In the genomic region with DNA sequence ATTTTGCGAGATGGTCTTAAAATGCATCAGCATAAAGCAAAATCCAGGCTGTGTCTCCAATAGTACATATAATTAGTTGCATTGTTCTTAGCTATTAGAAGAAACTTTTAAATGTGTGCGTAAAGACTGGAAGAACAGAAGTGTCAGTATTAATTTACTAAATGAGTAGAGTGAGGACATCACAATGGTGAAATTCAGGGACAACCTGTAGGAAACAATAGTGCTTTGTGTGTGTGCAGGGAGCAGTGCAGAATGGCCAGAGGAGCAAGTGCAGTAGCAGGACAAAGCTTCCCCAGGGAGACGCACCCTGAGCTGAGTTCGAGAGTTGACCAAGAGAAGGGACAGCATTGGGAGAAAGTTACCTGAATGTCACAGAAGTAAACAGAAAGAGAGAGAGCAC, we compare ENCODE assay signal across 17 cellular contexts. TPM values are rescaled to one million over a fixed set of nuclear protein-coding genes. Genes with fewer than 3 reads are reported as not detected.
DNase-seq lines count a peak whose midpoint lies in the region; ATAC-seq, FAIRE-seq and TF ChIP-seq lines count a peak whose summit lies in the region.
"Had no signal": no experiment of that assay in that cellular context is flagged by ENCODE, and none has a peak within 500 bp of the region (broad histone marks: within the 10 kb centered on the region; RNA-seq: fewer than 3 reads in every experiment).

No MANE protein-coding gene starts in this region.

- no peak for TF ChIP-seq EP300 in GM12878 (IDR thresholded peaks at IDR 0.05; ENCODE audit: borderline replicate concordance in 1 of 2, control insufficient read depth in 1 of 2, low read depth in 2 of 2, low read length in 2 of 2)

- H3K36me3 ChIP-seq in GM12878 (ENCODE audit: control insufficient read depth in 2 of 2, insufficient read depth in 2 of 2, low read length in 1 of 2): no peaks in the 10 kb centered on the region
- H3K36me3 ChIP-seq: BE2C had no signal

- POLR2A ChIA-PET in GM12878 (lab: Charles Lee): interaction anchor here (1.1 kb wide), 2 partner anchors 9 to 12 kb away, joined by 3 to 5 read pairs; no protein-coding TSS in a partner anchor
- POLR2A ChIA-PET in activated CD4-positive, alpha-beta T cell treated with anti-CD3 and anti-CD28 coated beads for 36 hours (lab: Charles Lee): no interaction called here

- H3K27ac ChIP-seq in GM12878 (ENCODE audit: control insufficient read depth, insufficient read depth) (no peak overlapping the region), dorsolateral prefrontal cortex (peak overlapping the region in 44 of 59 donors; percentile 3 to 93 (median 48)), substantia nigra (ENCODE audit: low read depth, low read length, poor library complexity, severe bottlenecking) (peak overlapping the region; percentile 19)

- H3K9me3 Mint-ChIP-seq in activated CD4-positive, alpha-beta T cell treated with anti-CD3 and anti-CD28 coated beads for 36 hours (ENCODE audit: low read depth): no peaks in the 10 kb centered on the region
- H3K9me3 Mint-ChIP-seq: H9, IgD-negative memory B cell had no signal

- H3K4me3 Mint-ChIP-seq in activated CD4-positive, alpha-beta T cell treated with anti-CD3 and anti-CD28 coated beads for 36 hours: no peak overlapping the region
- H3K4me3 Mint-ChIP-seq: CD4-positive, CD25-positive, alpha-beta regulatory T cell; H9; IgD-negative memory B cell had no signal

- ATAC-seq in GM12878: no peak
- no peak for ATAC-seq in activated CD4-positive, alpha-beta T cell treated with anti-CD3 and anti-CD28 coated beads for 36 hours
- ATAC-seq in GM18505 (IDR thresholded peaks at IDR 0.05; ENCODE audit: unreplicated experiment): no peak
- ATAC-seq: HepG2 had no signal

- 77% methylated on average over 4 of the region's 4 CpGs for WGBS in GM12878 (ENCODE audit: insufficient coverage, insufficient replicate concordance, low lambda C conversion rate, missing lambda C conversion rate)

- in situ Hi-C loops in GM12878 (cut with MboI): no loop called here

- H3K27me3 Mint-ChIP-seq in activated CD4-positive, alpha-beta T cell treated with anti-CD3 and anti-CD28 coated beads for 36 hours: peaks cover 2% of the 10 kb centered on the region
- H3K27me3 Mint-ChIP-seq: CD4-positive, CD25-positive, alpha-beta regulatory T cell; IgD-negative memory B cell had no signal

- H3K4me1 ChIP-seq in GM12878 (ENCODE audit: control insufficient read depth, insufficient read depth, low read length): no peaks in the 10 kb centered on the region
- H3K4me1 ChIP-seq: BE2C, Caco-2 had no signal

- CTCF ChIA-PET in GM12878 (lab: Yijun Ruan, JAX): interaction anchor here (1.0 to 2.4 kb wide), 4 partner anchors 17 to 362 kb away, joined by 3 to 6 read pairs (median 4); no protein-coding TSS in a partner anchor
- CTCF ChIA-PET in activated CD4-positive, alpha-beta T cell treated with anti-CD3 and anti-CD28 coated beads for 36 hours (lab: Charles Lee): no interaction called here

- H3K4me2 ChIP-seq in GM12878 (ENCODE audit: control insufficient read depth, insufficient read depth): no peak overlapping the region

- H3K27ac Mint-ChIP-seq in activated CD4-positive, alpha-beta T cell treated with anti-CD3 and anti-CD28 coated beads for 36 hours: no peak overlapping the region
- H3K27ac Mint-ChIP-seq: CD4-positive, CD25-positive, alpha-beta regulatory T cell; H9; IgD-negative memory B cell had no signal

- TF ChIP-seq RAD21 in GM12878 (IDR thresholded peaks at IDR 0.05; ENCODE audit: insufficient read depth, low read depth, low read length): no peak

- H3K79me2 ChIP-seq in GM12878 (ENCODE audit: control insufficient read depth, insufficient read depth, low read length): no peaks in the 10 kb centered on the region

- intact Hi-C loops in GM12878 (cut with micrococcal nuclease; ENCODE audit: unreplicated experiment): no loop called here
- intact Hi-C loops in dorsolateral prefrontal cortex (cut with DNase I): no loop called here
- intact Hi-C loops in activated CD4-positive, alpha-beta T cell treated with anti-CD3 and anti-CD28 coated beads for 36 hours (cut with DNase I, micrococcal nuclease): no loop called here

- no peaks in the 10 kb centered on the region for H3K36me3 Mint-ChIP-seq in activated CD4-positive, alpha-beta T cell treated with anti-CD3 and anti-CD28 coated beads for 36 hours (ENCODE audit: low read depth)
- H3K36me3 Mint-ChIP-seq: CD4-positive, CD25-positive, alpha-beta regulatory T cell; IgD-negative memory B cell had no signal

- H3K4me3 ChIP-seq in GM12878: no peak overlapping the region
- no peak overlapping the region for H3K4me3 ChIP-seq in dorsolateral prefrontal cortex

- SMC1A ChIA-PET in GM12878 (lab: Charles Lee; ENCODE audit: uncharacterized antibody, unreplicated experiment): interaction anchor here (1.2 to 2.4 kb wide), 2 partner anchors 10 to 44 kb away, joined by 3 to 9 read pairs; no protein-coding TSS in a partner anchor

- TF ChIP-seq POLR2A in GM12878 (IDR thresholded peaks at IDR 0.05; ENCODE audit: low read depth, low read length): no peak
- TF ChIP-seq POLR2A in GM18505 (IDR thresholded peaks at IDR 0.05; ENCODE audit: borderline replicate concordance, extremely low read depth, insufficient read depth, insufficient read length): no peak

- TSS peak; percentile 2 for BruUV-seq in GM12878 (replicated peaks; lab: Mats Ljungman, UMichigan)

- FAIRE-seq in GM12878 (lab: Jason Lieb, UNC): no peak
- FAIRE-seq: D721Med, G401.6, HepG2 had no signal

- TF ChIP-seq CTCF in GM12878 (IDR thresholded peaks at IDR 0.05 in 2 of 3, conservative IDR thresholded peaks at IDR 0.05 in 1 of 3; ENCODE audit: control insufficient read depth in 2 of 3, extremely low read depth in 1 of 3, insufficient read depth in 1 of 3, low read depth in 3 of 3, low read length in 3 of 3) (no peak), dorsolateral prefrontal cortex (IDR thresholded peaks at IDR 0.05 in 54 of 56, conservative IDR thresholded peaks at IDR 0.05 in 2 of 56; ENCODE audit: low read depth in 1 of 56, partially characterized antibody in 56 of 56) (no peak)

- no peak overlapping the region for H3K9ac ChIP-seq in GM12878 (ENCODE audit: control insufficient read depth, insufficient read depth, low read length)

- H4K20me1 ChIP-seq in GM12878 (ENCODE audit: control insufficient read depth, insufficient read depth): no peaks in the 10 kb centered on the region

- H3K27me3 ChIP-seq in GM12878 (replicated peaks in 1 of 2; ENCODE audit: control insufficient read depth in 2 of 2, insufficient read depth in 2 of 2, low read length in 1 of 2) (no peaks in the 10 kb centered on the region), dorsolateral prefrontal cortex (no peaks in the 10 kb centered on the region)
- H3K27me3 ChIP-seq: BE2C had no signal

- H2AFZ ChIP-seq in GM12878 (ENCODE audit: control insufficient read depth, low read depth, low read length): no peak overlapping the region

- H3K9me3 ChIP-seq in GM12878 (replicated peaks; ENCODE audit: control insufficient read depth, insufficient read depth, low read length): no peaks in the 10 kb centered on the region; the same call in 2 of the 3 replicates
- H3K9me3 ChIP-seq: BE2C, Caco-2 had no signal

- DNase-seq in GM12878 (ENCODE audit: low read depth, low spot score) (no peak), dorsolateral prefrontal cortex (no peak), pons (ENCODE audit: low spot score) (peak; percentile 72), substantia nigra (lab: John Stamatoyannopoulos, UW) (peak in 2 of 49 donors; percentile 19 to 33), activated gamma-delta T cell treated with Interleukin-2 at 50 U/mL for 16 hours (no peak)
- no peak for DNase-seq in activated CD4-positive, alpha-beta T cell treated with anti-CD3 and anti-CD28 coated beads for 36 hours
- DNase-seq: BE2C; C1 segment of cervical spinal cord; Caco-2; CD4-positive, CD25-positive, alpha-beta regulatory T cell; GOT3; H9 had no signal

- no peaks in the 10 kb centered on the region for H3K4me1 Mint-ChIP-seq in activated CD4-positive, alpha-beta T cell treated with anti-CD3 and anti-CD28 coated beads for 36 hours
- H3K4me1 Mint-ChIP-seq: CD4-positive, CD25-positive, alpha-beta regulatory T cell; IgD-negative memory B cell had no signal

- RAD21 ChIA-PET in GM12878 (lab: Charles Lee; ENCODE audit: unreplicated experiment): interaction anchor here (1.5 kb wide), 1 partner anchor 17 kb away, joined by 4 read pairs; no protein-coding TSS in a partner anchor

TF ChIP-seq in GM12878, 131 proteins besides CTCF, POLR2A, EP300 and RAD21:
- TF ChIP-seq POU2F2 (IDR thresholded peaks at IDR 0.05; ENCODE audit: borderline replicate concordance, low read depth, low read length): no peak
- TF ChIP-seq SMARCA5 (IDR thresholded peaks at IDR 0.05): no peak
- TF ChIP-seq BACH1 (IDR thresholded peaks at IDR 0.05; ENCODE audit: borderline replicate concordance): no peak
- TF ChIP-seq SRF (IDR thresholded peaks at IDR 0.05; ENCODE audit: low read depth in 2 of 2, low read length in 2 of 2): no peak
- no peak for TF ChIP-seq SPI1 (IDR thresholded peaks at IDR 0.05; ENCODE audit: borderline replicate concordance, insufficient read depth, low read depth, low read length)
- TF ChIP-seq FOXK2 (IDR thresholded peaks at IDR 0.05): no peak

RNA-seq across cellular contexts. Expression of gene ITGB8, which starts 13.7 kb away (rescaled TPM):
- 157 and 162 TPM in 2 replicates for total RNA-seq in GM12878 (2013; cell fraction: nucleolus; rRNA removed)
- total RNA-seq in GM12878 (2014; rRNA removed) (3.1 and 3.9 TPM in 2 replicates), GM12878 (2014; rRNA removed; fragmentation: Illumina TruSeq; extraction: Trizol) (3.0 TPM in 2 replicates), GM12878 (2021) (3.0 and 3.2 TPM in 2 replicates), dorsolateral prefrontal cortex (100 to 1,000 TPM in 39 of 120 experiments, 10 to 100 TPM in 81; 39.2 to 161 (median 86.9) TPM)
- polyA plus RNA-seq in GM12878 (2011; ENCODE audit: low read depth): 0.29 TPM
- polyA plus RNA-seq in GM12878 (2011; rRNA removed) (26.2 and 45.6 TPM in 2 replicates), GM12878 (2014; fragmentation: Illumina TruSeq; extraction: Trizol) (1.6 and 2.2 TPM in 2 replicates), GM12878 (2014; fragmentation: Nextera tagmentation; extraction: Ambion mirVana) (under 1 TPM; 0.37 to 0.40 TPM), GM12878 (2014; rRNA removed) (1.4 TPM in 2 replicates), GM12878 (2016; fragmentation: Nextera tagmentation; extraction: Ambion mirVana) (1 to 10 TPM in 1 of 2 experiments, under 1 TPM in 1; 0.95 to 1.4 TPM)
- 10.0 and 11.0 TPM in 2 replicates for polyA plus RNA-seq in GM12878 (2011; cell fraction: cytosol; rRNA removed)
- 59.4 and 69.9 TPM in 2 replicates for polyA plus RNA-seq in GM12878 (2011; cell fraction: nucleus; rRNA removed)
- 0.55 and 0.60 TPM in 2 replicates for polyA plus RNA-seq in GM12878 (2012)
- 119 and 122 TPM in 2 replicates for polyA minus RNA-seq in GM12878 (2011; rRNA and poly(A)+ RNA removed)
- 24.3 and 26.2 TPM in 2 replicates for polyA minus RNA-seq in GM12878 (2011; cell fraction: cytosol; rRNA and poly(A)+ RNA removed)
- polyA minus RNA-seq in GM12878 (2011; cell fraction: nucleus; rRNA and poly(A)+ RNA removed): 168 and 290 TPM in 2 replicates
- total RNA-seq in activated CD4-positive, alpha-beta T cell treated with anti-CD3 and anti-CD28 coated beads for 36 hours: under 1 TPM in 1 of 2 experiments, not detected in 1; 0.07 TPM
- total RNA-seq: HepG2 had no signal
- polyA plus RNA-seq: IgD-negative memory B cell had no signal
